Comparison of ENCODE assay signal across 7 cellular contexts in the genomic region with DNA sequence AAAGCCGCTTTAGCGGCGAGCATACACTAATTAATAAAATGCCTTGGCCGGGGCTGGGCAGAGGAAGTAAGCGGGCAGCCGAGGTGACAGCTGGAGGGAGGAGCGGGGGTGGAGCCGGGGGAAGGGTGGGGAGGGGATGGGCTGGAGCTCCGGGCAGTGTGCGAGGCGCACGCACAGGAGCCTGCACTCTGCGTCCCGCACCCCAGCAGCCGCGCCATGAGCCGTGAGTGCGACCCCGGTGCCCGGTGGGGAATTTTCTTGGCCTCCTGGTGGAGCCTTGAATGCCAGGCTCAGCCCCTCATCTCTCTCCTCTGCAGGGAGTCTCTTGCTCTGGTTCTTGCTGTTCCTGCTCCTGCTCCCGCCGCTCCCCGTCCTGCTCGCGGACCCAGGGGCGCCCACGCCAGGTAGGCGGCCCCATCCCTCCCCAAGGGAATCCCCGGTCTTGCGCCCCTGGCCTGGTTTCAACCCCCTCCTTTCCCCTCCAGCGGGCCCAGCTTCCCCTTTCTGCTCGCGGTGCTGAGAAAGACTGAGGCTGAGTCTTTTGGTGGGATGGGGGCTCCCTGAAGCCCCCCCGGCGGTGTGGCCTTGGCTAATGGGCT.
DNase-seq lines count a peak whose midpoint lies in the region; ATAC-seq and TF ChIP-seq lines count a peak whose summit lies in the region.

Gene PTGS1 (plus strand): TSS at position 156 of the 599 bp plus-strand sequence. CDS start 61 bp downstream, at position 217.

- no peaks in the 10 kb centered on the region for H3K27me3 ChIP-seq in adipocyte (replicated peaks; ENCODE audit: control insufficient read depth, insufficient read depth, low read length)

- ATAC-seq in GM21723 (IDR thresholded peaks at IDR 0.05; ENCODE audit: unreplicated experiment): peak; percentile 71
- ATAC-seq in stimulated activated naive B cell treated with anti-CD40 and anti-IgM and Interleukin-4, amounts not matched to agents 10 μg/mL and 1 μg/mL and 100 μg/mL, for 72 hours (replicated peaks): peak; percentile 84 to 87

- peaks cover 52% of the 10 kb centered on the region for H3K4me1 ChIP-seq in adipocyte (ENCODE audit: control insufficient read depth, insufficient read depth, low read length)

- peak within 1 kb of the TSS; percentile 42 for H3K4me3 ChIP-seq in GM12875 (ENCODE audit: low read depth, low read length)
- H3K4me3 ChIP-seq in adipocyte (ENCODE audit: low read length): peak within 1 kb of the TSS; percentile 85
- H3K4me3 ChIP-seq in iPS-18c (ENCODE audit: insufficient read depth, low read depth, low read length): peak within 1 kb of the TSS; percentile 60

- H3K36me3 Mint-ChIP-seq in stimulated activated naive B cell treated with anti-CD40 and anti-IgM and Interleukin-4, amounts not matched to agents 10 μg/mL and 1 μg/mL and 100 μg/mL, for 72 hours: no peaks in the 10 kb centered on the region

- H3K4me3 Mint-ChIP-seq in stimulated activated naive B cell treated with anti-CD40 and anti-IgM and Interleukin-4, amounts not matched to agents 10 μg/mL and 1 μg/mL and 100 μg/mL, for 72 hours: peak within 1 kb of the TSS; percentile 85 to 89

- peaks cover 0 to 2% of the 10 kb centered on the region in 2 donors for H3K9me3 Mint-ChIP-seq in stimulated activated naive B cell treated with anti-CD40 and anti-IgM and Interleukin-4, amounts not matched to agents 10 μg/mL and 1 μg/mL and 100 μg/mL, for 72 hours

- no peaks in the 10 kb centered on the region for H3K9me3 ChIP-seq in adipocyte (ENCODE audit: control insufficient read depth, low read length)
- no peaks in the 10 kb centered on the region for H3K9me3 ChIP-seq in iPS-18c (ENCODE audit: control insufficient read depth, insufficient read depth, low read length)

- no peaks in the 10 kb centered on the region for H3K27me3 Mint-ChIP-seq in stimulated activated naive B cell treated with anti-CD40 and anti-IgM and Interleukin-4, amounts not matched to agents 10 μg/mL and 1 μg/mL and 100 μg/mL, for 72 hours

- H3K4me1 Mint-ChIP-seq in stimulated activated naive B cell treated with anti-CD40 and anti-IgM and Interleukin-4, amounts not matched to agents 10 μg/mL and 1 μg/mL and 100 μg/mL, for 72 hours: peaks cover 28 to 68% of the 10 kb centered on the region in 2 donors

- peak within 1 kb of the TSS; percentile 92 for H3K27ac Mint-ChIP-seq in stimulated activated naive B cell treated with anti-CD40 and anti-IgM and Interleukin-4, amounts not matched to agents 10 μg/mL and 1 μg/mL and 100 μg/mL, for 72 hours

- H3K36me3 ChIP-seq in adipocyte (ENCODE audit: control insufficient read depth, insufficient read depth, low read length, severe bottlenecking): no peaks in the 10 kb centered on the region

- TF ChIP-seq CTCF in GM12875 (IDR thresholded peaks at IDR 0.05; ENCODE audit: borderline replicate concordance, insufficient read depth, low read depth, low read length): no peak

- peak; percentile 40 for DNase-seq in NAMALWA (ENCODE audit: low spot score)
- DNase-seq in adipocyte (ENCODE audit: low read depth): peak; percentile 77
- peak; percentile 36 for DNase-seq in stimulated activated naive B cell treated with anti-CD40 and anti-IgM and Interleukin-4, amounts not matched to agents 10 μg/mL and 1 μg/mL and 100 μg/mL, for 72 hours
- no peak for DNase-seq in T1000 (lab: John Stamatoyannopoulos, UW)

- peak within 1 kb of the TSS; percentile 91 for H3K9ac ChIP-seq in adipocyte (ENCODE audit: low read length)
